Comparison of ENCODE assay signal across 21 cellular contexts in genomic region chr18:51301376-51301775, GRCh38.
"Had no signal": no experiment of that assay in that cellular context is flagged by ENCODE, and none has a peak within 500 bp of the region (broad histone marks: within the 10 kb centered on the region; RNA-seq: fewer than 3 reads in every experiment).

No MANE protein-coding gene starts in this region.

- H3K9me3 ChIP-seq: SJSA1 had no signal

- H3K27me3 ChIP-seq: SJSA1 had no signal

- H3K4me1 ChIP-seq: SJSA1 had no signal

- H3K36me3 ChIP-seq: SJSA1 had no signal

- H3K27ac ChIP-seq: SJSA1, SK-N-MC had no signal

- H3K4me3 ChIP-seq: SJSA1, SK-N-MC had no signal

- DNase-seq: MV-4-11; NCI-H1048; NCI-H1105; NCI-H1417; NCI-H1436 treated with DMSO at 0.1 percent for 48 hours; NCI-H1694; NCI-H187 treated with DMSO at 0.1 percent for 48 hours; NCI-H2029 treated with DMSO at 0.1 percent for 48 hours; NCI-H226; NCI-H446; NCI-H510A; NCI-H524 treated with DMSO at 0.1 percent for 48 hours; NCI-H69; NCI-H774; NK-92 treated with Interleukin-12 subunit alpha and Interleukin-12 subunit beta, amount 100 ng/mL, for 24 hours; Right ventricle myocardium superior; RPMI8226; SIG-M5 had no signal

- FAIRE-seq: RCC 7860 had no signal
